In the genomic region with DNA sequence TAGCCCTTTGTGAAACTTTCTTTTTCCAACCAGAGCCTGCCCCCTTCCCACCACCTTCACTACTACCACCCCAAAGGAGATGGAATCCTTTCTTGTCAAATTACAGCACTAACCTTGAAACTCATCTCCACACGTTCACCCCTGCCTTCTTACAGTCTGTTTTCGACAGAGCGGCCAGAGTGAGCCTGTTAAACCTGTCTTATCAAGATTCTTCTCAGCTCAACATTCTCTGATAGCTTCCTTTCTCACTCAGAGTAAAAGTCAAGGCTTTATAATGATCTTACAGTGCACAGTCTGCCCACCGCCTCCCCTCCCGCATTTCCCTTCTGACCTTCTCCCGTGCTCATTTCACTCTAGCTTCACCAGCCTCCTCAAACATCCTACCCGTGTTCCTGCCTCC, we compare ENCODE assay signal across 18 cellular contexts. TPM values are rescaled to one million over a fixed set of nuclear protein-coding genes. Genes with fewer than 3 reads are reported as not detected.
A peak's percentile ranks its signal among the peaks of the same experiment; 100 is the strongest.
DNase-seq lines count a peak whose midpoint lies in the region; ATAC-seq, FAIRE-seq and TF ChIP-seq lines count a peak whose summit lies in the region.
"Had no signal": no experiment of that assay in that cellular context is flagged by ENCODE, and none has a peak within 500 bp of the region (broad histone marks: within the 10 kb centered on the region; RNA-seq: fewer than 3 reads in every experiment).

No MANE protein-coding gene starts in this region.

- H3K36me3 ChIP-seq in OCI-LY3 (replicated peaks; ENCODE audit: low read depth, low read length) (peaks cover 85% of the 10 kb centered on the region), K562 (ENCODE audit: control insufficient read depth, insufficient read depth, low read length) (peaks cover 6% of the 10 kb centered on the region; the same call in 2 of the 3 replicates), tibial nerve (no peaks in the 10 kb centered on the region)

- H3K27ac ChIP-seq in OCI-LY3 (ENCODE audit: low read length) (peak overlapping the region; percentile 99), K562 (ENCODE audit: extremely low read depth, low read depth, low read length) (no peak overlapping the region), tibial nerve (peak overlapping the region in 1 of 4 donors; percentile 43)

- peaks cover 64% of the 10 kb centered on the region for H3K4me1 Mint-ChIP-seq in activated CD4-positive, alpha-beta T cell treated with anti-CD3 and anti-CD28 coated beads for 36 hours
- H3K4me1 Mint-ChIP-seq in natural killer cell treated with Interleukin-12 subunit alpha and Interleukin-12 subunit beta and Interleukin-15 and Interleukin-18, amount 100 ng/mL, for 72 hours (ENCODE audit: low read depth in 2 of 2) = peaks cover 48 to 58% of the 10 kb centered on the region in 2 donors
- H3K4me1 Mint-ChIP-seq: WTC11 had no signal

- no peak overlapping the region for H3K4me3 Mint-ChIP-seq in activated CD4-positive, alpha-beta T cell treated with anti-CD3 and anti-CD28 coated beads for 36 hours
- peak overlapping the region; percentile 9 for H3K4me3 Mint-ChIP-seq in natural killer cell treated with Interleukin-12 subunit alpha and Interleukin-12 subunit beta and Interleukin-15 and Interleukin-18, amount 100 ng/mL, for 72 hours
- H3K4me3 Mint-ChIP-seq: WTC11 had no signal

- in situ Hi-C loops in K562 (cut with MboI) = no loop called here

- no peak for DNase-seq in activated CD4-positive, alpha-beta T cell treated with anti-CD3 and anti-CD28 coated beads for 36 hours
- DNase-seq in activated CD4-positive, alpha-beta T cell treated with anti-CD3 and anti-CD28 coated beads, Interleukin-2, amount 50 U/mL, for 48 hours = no peak
- DNase-seq in K562 (ENCODE audit: extremely low read depth in 1 of 4, low spot score in 3 of 4) (no peak), HUDEP-2 (lab: John Stamatoyannopoulos, UW; ENCODE audit: unreplicated experiment in 76 of 76) (no peak), tibial nerve (ENCODE audit: low spot score in 2 of 2) (no peak)
- no peak for DNase-seq in natural killer cell treated with Interleukin-12 subunit alpha and Interleukin-12 subunit beta and Interleukin-15 and Interleukin-18, amount 100 ng/mL, for 72 hours (ENCODE audit: low spot score)
- DNase-seq: anterior cingulate cortex, EL, foreskin keratinocyte, NCI-H1092 treated with DMSO at 0.1 percent for 48 hours had no signal

- peak overlapping the region; percentile 82 for H3K4me2 ChIP-seq in OCI-LY3 (ENCODE audit: low read length)
- 0 out of 2 replicates have a peak overlapping the region, but pooled peaks have one; percentile 12 for H3K4me2 ChIP-seq in K562 (ENCODE audit: insufficient read depth, low read length)

- TF ChIP-seq RAD21 in K562 (CRISPR knock-in tag; conservative IDR thresholded peaks at IDR 0.05 in 1 of 2, IDR thresholded peaks at IDR 0.05 in 1 of 2) = no peak

- no peaks in the 10 kb centered on the region for H3K27me3 Mint-ChIP-seq in activated CD4-positive, alpha-beta T cell treated with anti-CD3 and anti-CD28 coated beads for 36 hours
- H3K27me3 Mint-ChIP-seq in natural killer cell treated with Interleukin-12 subunit alpha and Interleukin-12 subunit beta and Interleukin-15 and Interleukin-18, amount 100 ng/mL, for 72 hours = no peaks in the 10 kb centered on the region

- H3K9ac ChIP-seq in OCI-LY3 (ENCODE audit: low read length) = peak overlapping the region; percentile 89
- H3K9ac ChIP-seq in K562 (ENCODE audit: insufficient read depth in 1 of 2, low read depth in 2 of 2, low read length in 2 of 2) = peak overlapping the region in 1 of 2 experiments; percentile 7; a peak in 1 of 4 replicates

- 36% methylated on average over 7 of the region's 7 CpGs for WGBS in K562 (ENCODE audit: insufficient coverage, low coverage, missing lambda C conversion rate)
- 73 to 79% methylated on average over 7 of the region's 7 CpGs for WGBS in tibial nerve, 2 donors

- no peak for ATAC-seq in activated CD4-positive, alpha-beta T cell treated with anti-CD3 and anti-CD28 coated beads for 36 hours
- ATAC-seq in K562 = peak; percentile 52; the same call in 2 of the 3 replicates
- ATAC-seq in natural killer cell treated with Interleukin-12 subunit alpha and Interleukin-12 subunit beta and Interleukin-15 and Interleukin-18, amount 100 ng/mL, for 72 hours = no peak
- ATAC-seq in GM21381 (IDR thresholded peaks at IDR 0.05; ENCODE audit: unreplicated experiment) = no peak
- ATAC-seq: foreskin keratinocyte, left lobe of liver, SK-N-SH treated with all-trans-retinoic acid at 6 μM for 48 hours, WTC11 had no signal

- no peak for FAIRE-seq in K562 (lab: Jason Lieb, UNC)
- FAIRE-seq: A204.1 had no signal

- peaks cover 97% of the 10 kb centered on the region for H3K4me1 ChIP-seq in OCI-LY3 (ENCODE audit: low read length)
- peaks cover 0 to 5% of the 10 kb centered on the region in 2 experiments; a peak in 2 of 5 replicates for H3K4me1 ChIP-seq in K562 (replicated peaks in 1 of 2; ENCODE audit: control insufficient read depth in 2 of 2, insufficient read depth in 2 of 2, low read length in 2 of 2)
- no peaks in the 10 kb centered on the region for H3K4me1 ChIP-seq in tibial nerve

- intact Hi-C loops in activated CD4-positive, alpha-beta T cell treated with anti-CD3 and anti-CD28 coated beads for 36 hours (cut with DNase I, micrococcal nuclease) = no loop called here
- intact Hi-C loops in K562 (cut with micrococcal nuclease) = no loop called here

- H3K36me3 Mint-ChIP-seq in activated CD4-positive, alpha-beta T cell treated with anti-CD3 and anti-CD28 coated beads for 36 hours (ENCODE audit: low read depth) = peaks cover 54% of the 10 kb centered on the region
- peaks cover 45% of the 10 kb centered on the region for H3K36me3 Mint-ChIP-seq in natural killer cell treated with Interleukin-12 subunit alpha and Interleukin-12 subunit beta and Interleukin-15 and Interleukin-18, amount 100 ng/mL, for 72 hours
- H3K36me3 Mint-ChIP-seq: WTC11 had no signal

- H3K27me3 ChIP-seq in OCI-LY3 (ENCODE audit: low read depth, low read length) (no peaks in the 10 kb centered on the region), K562 (ENCODE audit: control insufficient read depth in 2 of 2, insufficient read depth in 2 of 2, low read length in 2 of 2) (no peaks in the 10 kb centered on the region), tibial nerve (no peaks in the 10 kb centered on the region)
- H3K27me3 ChIP-seq: foreskin keratinocyte had no signal

- peak overlapping the region; percentile 74 for H3K27ac Mint-ChIP-seq in activated CD4-positive, alpha-beta T cell treated with anti-CD3 and anti-CD28 coated beads for 36 hours
- H3K27ac Mint-ChIP-seq in natural killer cell treated with Interleukin-12 subunit alpha and Interleukin-12 subunit beta and Interleukin-15 and Interleukin-18, amount 100 ng/mL, for 72 hours = peak overlapping the region; percentile 93 to 96
- H3K27ac Mint-ChIP-seq: progenitor cell of endocrine pancreas, WTC11 had no signal

- H2AFZ ChIP-seq in OCI-LY3 (ENCODE audit: low read depth, low read length) (no peak overlapping the region), K562 (ENCODE audit: low read depth, low read length) (peak overlapping the region; percentile 24; the same call in 1 of the 2 replicates)

- no peaks in the 10 kb centered on the region for H3K9me1 ChIP-seq in K562 (ENCODE audit: control insufficient read depth, insufficient read depth, low read length)

- H3K9me3 ChIP-seq in OCI-LY3 (ENCODE audit: insufficient read depth, low read length) = no peaks in the 10 kb centered on the region
- no peaks in the 10 kb centered on the region for H3K9me3 ChIP-seq in K562 (replicated peaks; ENCODE audit: control insufficient read depth, insufficient read depth, low read depth, low read length)
- H3K9me3 ChIP-seq in tibial nerve = no peaks in the 10 kb centered on the region

- TF ChIP-seq POLR2A in K562 (conservative IDR thresholded peaks at IDR 0.05) = no peak
- no peak for TF ChIP-seq POLR2A in tibial nerve (IDR thresholded peaks at IDR 0.05)

- H4K20me1 ChIP-seq in OCI-LY3 (ENCODE audit: insufficient read depth, low read length) = peaks cover 55% of the 10 kb centered on the region
- H4K20me1 ChIP-seq in K562 (replicated peaks; ENCODE audit: control insufficient read depth, insufficient read depth, low read length) = no peaks in the 10 kb centered on the region

- no TSS peak for BruUV-seq in K562 (replicated peaks; lab: Mats Ljungman, UMichigan)

- CTCF ChIA-PET in activated CD4-positive, alpha-beta T cell treated with anti-CD3 and anti-CD28 coated beads for 36 hours (lab: Charles Lee) = interaction anchor here (0.8 to 1.3 kb wide), 2 partner anchors 39 to 81 kb away, joined by 3 to 4 read pairs; no protein-coding TSS in a partner anchor
- CTCF ChIA-PET in K562 (lab: Yijun Ruan, JAX; ENCODE audit: low intra/inter-chr PET ratio) = no interaction called here

- H3K9me3 Mint-ChIP-seq in activated CD4-positive, alpha-beta T cell treated with anti-CD3 and anti-CD28 coated beads for 36 hours (ENCODE audit: low read depth) = no peaks in the 10 kb centered on the region
- H3K9me3 Mint-ChIP-seq in natural killer cell treated with Interleukin-12 subunit alpha and Interleukin-12 subunit beta and Interleukin-15 and Interleukin-18, amount 100 ng/mL, for 72 hours = no peaks in the 10 kb centered on the region
- H3K9me3 Mint-ChIP-seq: WTC11 had no signal

- H3K4me3 ChIP-seq in OCI-LY3 (ENCODE audit: low read length) = peak overlapping the region; percentile 67
- H3K4me3 ChIP-seq in K562 = no peak overlapping the region
- H3K4me3 ChIP-seq in tibial nerve = no peak overlapping the region
- H3K4me3 ChIP-seq: skin epidermis had no signal

- TF ChIP-seq EP300 in K562 (IDR thresholded peaks at IDR 0.05; ENCODE audit: low read length) (no peak), tibial nerve (IDR thresholded peaks at IDR 0.05) (no peak)

- H3K79me2 ChIP-seq in OCI-LY3 (ENCODE audit: low read length) (peaks cover 87% of the 10 kb centered on the region), K562 (ENCODE audit: control insufficient read depth, insufficient read depth, low read length) (no peaks in the 10 kb centered on the region)

- POLR2A ChIA-PET in activated CD4-positive, alpha-beta T cell treated with anti-CD3 and anti-CD28 coated beads for 36 hours (lab: Charles Lee) = no interaction called here
- POLR2A ChIA-PET in K562 (lab: Yijun Ruan, JAX) = interaction anchor here (0.8 to 1.1 kb wide), 4 partner anchors 9 to 14 kb away, joined by 3 to 5 read pairs (median 4); no protein-coding TSS in a partner anchor

- TF ChIP-seq CTCF in OCI-LY3 (IDR thresholded peaks at IDR 0.05; ENCODE audit: low read depth, low read length) (no peak), K562 (IDR thresholded peaks at IDR 0.05 in 2 of 3, conservative IDR thresholded peaks at IDR 0.05 in 1 of 3; ENCODE audit: insufficient read depth in 2 of 3, low read depth in 1 of 3, low read length in 3 of 3) (no peak), tibial nerve (IDR thresholded peaks at IDR 0.05) (no peak)

RNA-seq across cellular contexts. Expression of a gene that starts 56.0 kb away (rescaled TPM):
- 10 to 100 TPM; 57.9 to 73.2 TPM for total RNA-seq in activated CD4-positive, alpha-beta T cell treated with anti-CD3 and anti-CD28 coated beads for 36 hours
- total RNA-seq in K562 (2011; cell fraction: chromatin; rRNA removed; ENCODE audit: low replicate concordance) = 12.4 and 14.6 TPM in 2 replicates
- 7.8 and 9.2 TPM in 2 replicates for total RNA-seq in K562 (2011; cell fraction: nucleolus; rRNA removed)
- 8.2 and 9.0 TPM in 2 replicates for total RNA-seq in K562 (2011; cell fraction: nucleoplasm; rRNA removed)
- total RNA-seq in K562 (2014; rRNA removed) (10.0 and 12.8 TPM in 2 replicates), K562 (2014; rRNA removed; fragmentation: Illumina TruSeq; extraction: Trizol) (9.7 and 13.1 TPM in 2 replicates), K562 (2015; rRNA removed; fragmentation: Illumina TruSeq; extraction: Trizol) (9.7 and 10.7 TPM in 2 replicates), K562 (2021) (9.8 and 13.2 TPM in 2 replicates), tibial nerve (1 to 10 TPM; 4.3 to 9.6 (median 5.3) TPM)
- polyA plus RNA-seq in K562 (2011; rRNA removed) (3.7 and 12.5 TPM in 2 replicates), K562 (2014; fragmentation: Illumina TruSeq; extraction: Trizol) (14.8 and 16.0 TPM in 2 replicates), K562 (2014; fragmentation: Nextera tagmentation; extraction: Ambion mirVana) (1 to 10 TPM; 4.9 to 6.8 TPM), K562 (2014; rRNA removed) (7.7 and 11.6 TPM in 2 replicates)
- polyA plus RNA-seq in K562 (2011; cell fraction: cytosol; rRNA removed) = 3.7 and 10.4 TPM in 2 replicates
- 4.7 and 19.4 TPM in 2 replicates for polyA plus RNA-seq in K562 (2011; cell fraction: nucleus; rRNA removed)
- polyA plus RNA-seq in K562 (2012) = 16.8 and 21.5 TPM in 2 replicates
- polyA minus RNA-seq in K562 (2011; rRNA and poly(A)+ RNA removed) = 3.0 and 9.5 TPM in 2 replicates
- 0.73 and 5.9 TPM in 2 replicates for polyA minus RNA-seq in K562 (2011; cell fraction: cytosol; rRNA and poly(A)+ RNA removed)
- 3.0 and 7.9 TPM in 2 replicates for polyA minus RNA-seq in K562 (2011; cell fraction: nucleus; rRNA and poly(A)+ RNA removed)
- 100 to 1,000 TPM; 121 to 170 TPM for total RNA-seq in natural killer cell treated with Interleukin-12 subunit alpha and Interleukin-12 subunit beta and Interleukin-15 and Interleukin-18, amount 100 ng/mL, for 72 hours
